ENCODE assay signal across 23 cellular contexts in genomic region chr17:40472733-40473452, GRCh38. TPM values are rescaled to one million over a fixed set of nuclear protein-coding genes. Genes with fewer than 3 reads are reported as not detected.
DNase-seq lines count a peak whose midpoint lies in the region; ATAC-seq, FAIRE-seq and TF ChIP-seq lines count a peak whose summit lies in the region.
"Had no signal": no experiment of that assay in that cellular context is flagged by ENCODE, and none has a peak within 500 bp of the region (broad histone marks: within the 10 kb centered on the region; RNA-seq: fewer than 3 reads in every experiment).

No MANE protein-coding gene starts in this region.

- peaks cover 48% of the 10 kb centered on the region for H3K4me1 Mint-ChIP-seq in nephron
- H3K4me1 Mint-ChIP-seq in activated T-cell treated with anti-CD3 and anti-CD28 coated beads, Interleukin-2, amount 50 U/mL, for 4 hours (ENCODE audit: low read depth): peaks cover 4% of the 10 kb centered on the region

- H3K27ac ChIP-seq in RWPE2 (ENCODE audit: poor library complexity, severe bottlenecking): peak overlapping the region; percentile 100
- peak overlapping the region in 1 of 4 donors; percentile 77 for H3K27ac ChIP-seq in Peyer's patch
- H3K27ac ChIP-seq: SJCRH30 had no signal

- peak; percentile 10 for ATAC-seq in RWPE2 (ENCODE audit: low read depth)
- no peak for ATAC-seq in activated T-cell treated with anti-CD3 and anti-CD28 coated beads, Interleukin-2, amount 50 U/mL, for 4 hours
- ATAC-seq: CD8-positive, alpha-beta T cell had no signal

- peak overlapping the region in 2 of 3 experiments; percentile 54 to 92 for H3K27ac Mint-ChIP-seq in nephron
- H3K27ac Mint-ChIP-seq: CD8-positive, alpha-beta T cell had no signal

- H3K27me3 Mint-ChIP-seq in nephron (ENCODE audit: low read depth): peaks cover 9% of the 10 kb centered on the region
- peaks cover 6% of the 10 kb centered on the region for H3K27me3 Mint-ChIP-seq in activated T-cell treated with anti-CD3 and anti-CD28 coated beads, Interleukin-2, amount 50 U/mL, for 4 hours (ENCODE audit: low read depth)

- H3K4me1 ChIP-seq in RWPE2 (ENCODE audit: insufficient read depth, poor library complexity, severe bottlenecking) (peaks cover 10% of the 10 kb centered on the region), Peyer's patch (peaks cover 0 to 45% (median 0%) of the 10 kb centered on the region in 4 donors)
- H3K4me1 ChIP-seq: SJCRH30 had no signal

- TF ChIP-seq POLR2A in GM12891 (IDR thresholded peaks at IDR 0.05; ENCODE audit: low read depth, low read length): no peak
- TF ChIP-seq POLR2A in Peyer's patch (IDR thresholded peaks at IDR 0.05): no peak

- DNase-seq in GM12891 (ENCODE audit: insufficient read length, low spot score) (no peak), RWPE2 (ENCODE audit: low spot score) (no peak), epithelial cell of esophagus (ENCODE audit: low read depth) (peak; percentile 89), 8988T (no peak), Peyer's patch (no peak)
- no peak for DNase-seq in stimulated activated CD4-positive, alpha-beta T cell treated with anti-CD3 and anti-CD28 coated beads, Interleukin-1b, Interleukin-23, amount 100 ng/mL, for 48 hours
- DNase-seq in activated T-cell treated with anti-CD3 and anti-CD28 coated beads, Interleukin-2, amount 50 U/mL, for 4 hours: no peak
- DNase-seq: activated gamma-delta T cell; amygdala; CD8-positive, alpha-beta T cell; DND-41; effector memory CD4-positive, alpha-beta T cell; foreskin melanocyte; H9; Kasumi-1; NCI-H1105 treated with DMSO at 0.1 percent for 48 hours; NCI-H524 treated with DMSO at 0.1 percent for 48 hours; SJCRH30; stimulated activated CD4-positive, alpha-beta T cell treated with anti-CD3 and anti-CD28 coated beads, Interleukin-12 subunit alpha, Interleukin-12 subunit beta, amount 100 ng/mL, for 4 hours; T1000 had no signal

- no peak overlapping the region for H3K4me3 Mint-ChIP-seq in nephron
- H3K4me3 Mint-ChIP-seq in activated T-cell treated with anti-CD3 and anti-CD28 coated beads, Interleukin-2, amount 50 U/mL, for 4 hours: no peak overlapping the region
- H3K4me3 Mint-ChIP-seq: CD8-positive, alpha-beta T cell; H9; neural crest cell had no signal

- no peak overlapping the region for H3K4me3 ChIP-seq in RWPE2 (ENCODE audit: severe bottlenecking)
- no peak overlapping the region for H3K4me3 ChIP-seq in epithelial cell of esophagus (ENCODE audit: low read length)
- H3K4me3 ChIP-seq in Peyer's patch: no peak overlapping the region
- H3K4me3 ChIP-seq: SJCRH30 had no signal

- FAIRE-seq in GM12891 (lab: Jason Lieb, UNC): peak; percentile 5

- H3K36me3 ChIP-seq in RWPE2 (ENCODE audit: low read depth) (peaks cover 12% of the 10 kb centered on the region), Peyer's patch (no peaks in the 10 kb centered on the region)
- H3K36me3 ChIP-seq: SJCRH30 had no signal

- H3K9me3 Mint-ChIP-seq in nephron: peaks cover 8% of the 10 kb centered on the region
- H3K9me3 Mint-ChIP-seq in activated T-cell treated with anti-CD3 and anti-CD28 coated beads, Interleukin-2, amount 50 U/mL, for 4 hours: no peaks in the 10 kb centered on the region
- H3K9me3 Mint-ChIP-seq: CD8-positive, alpha-beta T cell had no signal

- H3K9me3 ChIP-seq in RWPE2 (ENCODE audit: severe bottlenecking) (no peaks in the 10 kb centered on the region), Peyer's patch (no peaks in the 10 kb centered on the region)
- H3K9me3 ChIP-seq: SJCRH30 had no signal

- TF ChIP-seq CTCF in RWPE2 (IDR thresholded peaks at IDR 0.05; ENCODE audit: poor library complexity, severe bottlenecking): no peak
- no peak for TF ChIP-seq CTCF in epithelial cell of esophagus (IDR thresholded peaks at IDR 0.05; ENCODE audit: insufficient read depth, low read depth, low read length, missing control alignments)
- TF ChIP-seq CTCF in nephron (IDR thresholded peaks at IDR 0.05; ENCODE audit: unreplicated experiment in 3 of 3): no peak
- TF ChIP-seq CTCF in Peyer's patch (IDR thresholded peaks at IDR 0.05): no peak

- H3K27me3 ChIP-seq in RWPE2 (ENCODE audit: insufficient read depth, poor library complexity, severe bottlenecking) (no peaks in the 10 kb centered on the region), Peyer's patch (no peaks in the 10 kb centered on the region)
- H3K27me3 ChIP-seq: SJCRH30 had no signal

- no peaks in the 10 kb centered on the region for H3K36me3 Mint-ChIP-seq in nephron (ENCODE audit: low read depth)
- H3K36me3 Mint-ChIP-seq in activated T-cell treated with anti-CD3 and anti-CD28 coated beads, Interleukin-2, amount 50 U/mL, for 4 hours (ENCODE audit: insufficient read depth): no peaks in the 10 kb centered on the region
- H3K36me3 Mint-ChIP-seq: CD8-positive, alpha-beta T cell had no signal

TF ChIP-seq in GM12891, 5 proteins besides CTCF, POLR2A, EP300 and RAD21:
- TF ChIP-seq TAF1 (IDR thresholded peaks at IDR 0.05; ENCODE audit: low read depth, low read length) (no peak), SPI1 (IDR thresholded peaks at IDR 0.05; ENCODE audit: low read depth, low read length) (no peak)

RNA-seq across cellular contexts. Expression of gene TNS4, which starts 28.5 kb away (rescaled TPM):
- polyA plus RNA-seq in GM12891 (2012; ENCODE audit: low read depth, missing spikeins): 0.22 TPM
- 1 to 10 TPM in 3 of 4 donors, under 1 TPM in 1; 0.54 to 2.5 (median 1.7) TPM for total RNA-seq in Peyer's patch
- total RNA-seq in activated T-cell treated with anti-CD3 and anti-CD28 coated beads, Interleukin-2, amount 50 U/mL, for 4 hours: 1 to 10 TPM; 3.9 to 4.7 (median 4.1) TPM
- total RNA-seq: cerebellum, neural crest cell, SJCRH30 had no signal

RNA-seq across cellular contexts. Expression of gene IGFBP4, which starts 29.6 kb away (rescaled TPM):
- 5.1 TPM for polyA plus RNA-seq in GM12891 (2012; ENCODE audit: low read depth, missing spikeins)
- total RNA-seq in Peyer's patch: 100 to 1,000 TPM in 3 of 4 donors, 10 to 100 TPM in 1; 70.6 to 220 (median 133) TPM
- 10 to 100 TPM; 14.0 to 17.7 (median 14.7) TPM for total RNA-seq in activated T-cell treated with anti-CD3 and anti-CD28 coated beads, Interleukin-2, amount 50 U/mL, for 4 hours

RNA-seq across cellular contexts. Expression of gene TOP2A, which starts 55.2 kb away (rescaled TPM):
- polyA plus RNA-seq in GM12891 (2012; ENCODE audit: low read depth, missing spikeins): 65.4 TPM
- 10 to 100 TPM; 11.8 to 32.2 (median 16.5) TPM for total RNA-seq in Peyer's patch
- 10 to 100 TPM; 10.4 to 16.4 (median 12.0) TPM for total RNA-seq in activated T-cell treated with anti-CD3 and anti-CD28 coated beads, Interleukin-2, amount 50 U/mL, for 4 hours
